23 cellular contexts compared by ENCODE assay signal in genomic region chr11:128929468-128929867, GRCh38. TPM values are rescaled to one million over a fixed set of nuclear protein-coding genes. Genes with fewer than 3 reads are reported as not detected.
DNase-seq lines count a peak whose midpoint lies in the region; ATAC-seq and TF ChIP-seq lines count a peak whose summit lies in the region.
"Had no signal": no experiment of that assay in that cellular context is flagged by ENCODE, and none has a peak within 500 bp of the region (broad histone marks: within the 10 kb centered on the region; RNA-seq: fewer than 3 reads in every experiment).

No MANE protein-coding gene starts in this region.

- no peak overlapping the region for H3K4me3 Mint-ChIP-seq in activated naive CD8-positive, alpha-beta T cell treated with anti-CD3 and anti-CD28 coated beads, Interleukin-2, amount 50 U/mL, for 24 hours
- H3K4me3 Mint-ChIP-seq in activated naive CD8-positive, alpha-beta T cell treated with anti-CD3 and anti-CD28 coated beads for 36 hours = no peak overlapping the region
- H3K4me3 Mint-ChIP-seq in WTC11 (peak overlapping the region; percentile 27; the same call in 1 of the 2 replicates), type B pancreatic cell (peak overlapping the region; percentile 61), mesothelial cell of epicardium (no peak overlapping the region)
- H3K4me3 Mint-ChIP-seq: activated naive CD4-positive, alpha-beta T cell treated with anti-CD3 and anti-CD28 coated beads, Interleukin-2, amount 50 U/mL, for 24 hours; CD8-positive, alpha-beta T cell had no signal

- H3K4me1 Mint-ChIP-seq in activated naive CD8-positive, alpha-beta T cell treated with anti-CD3 and anti-CD28 coated beads, Interleukin-2, amount 50 U/mL, for 24 hours = peaks cover 14% of the 10 kb centered on the region
- peaks cover 11% of the 10 kb centered on the region for H3K4me1 Mint-ChIP-seq in activated naive CD8-positive, alpha-beta T cell treated with anti-CD3 and anti-CD28 coated beads for 36 hours
- peaks cover 53% of the 10 kb centered on the region for H3K4me1 Mint-ChIP-seq in WTC11
- H3K4me1 Mint-ChIP-seq in type B pancreatic cell (ENCODE audit: unreplicated experiment) = peaks cover 37% of the 10 kb centered on the region
- H3K4me1 Mint-ChIP-seq in mesothelial cell of epicardium = peaks cover 32% of the 10 kb centered on the region

- H3K36me3 ChIP-seq in left lung = no peaks in the 10 kb centered on the region
- H3K36me3 ChIP-seq in smooth muscle cell (ENCODE audit: low read depth) = no peaks in the 10 kb centered on the region
- H3K36me3 ChIP-seq: brain microvascular endothelial cell, lower lobe of right lung had no signal

- no peak overlapping the region for H3K27ac ChIP-seq in left lung
- no peak overlapping the region for H3K27ac ChIP-seq in smooth muscle cell (ENCODE audit: low read depth)
- H3K27ac ChIP-seq: brain microvascular endothelial cell, lower lobe of right lung had no signal

- no peaks in the 10 kb centered on the region for H4K20me1 ChIP-seq in smooth muscle cell (ENCODE audit: low read depth)

- no peak overlapping the region for H3K9ac ChIP-seq in smooth muscle cell (ENCODE audit: low read depth)

- H3K27ac Mint-ChIP-seq in activated naive CD8-positive, alpha-beta T cell treated with anti-CD3 and anti-CD28 coated beads, Interleukin-2, amount 50 U/mL, for 24 hours = no peak overlapping the region
- H3K27ac Mint-ChIP-seq in activated naive CD8-positive, alpha-beta T cell treated with anti-CD3 and anti-CD28 coated beads for 36 hours = no peak overlapping the region
- no peak overlapping the region for H3K27ac Mint-ChIP-seq in WTC11
- H3K27ac Mint-ChIP-seq in type B pancreatic cell = no peak overlapping the region
- no peak overlapping the region for H3K27ac Mint-ChIP-seq in mesothelial cell of epicardium
- H3K27ac Mint-ChIP-seq: activated naive CD4-positive, alpha-beta T cell treated with anti-CD3 and anti-CD28 coated beads, Interleukin-2, amount 50 U/mL, for 24 hours; CD8-positive, alpha-beta T cell had no signal

- intact Hi-C loops in left lung (cut with DNase I) = no loop called here

- H3K79me2 ChIP-seq in smooth muscle cell (ENCODE audit: low read depth) = no peaks in the 10 kb centered on the region

- POLR2A ChIA-PET in WTC11 (lab: Charles Lee) = no interaction called here

- no peaks in the 10 kb centered on the region for H3F3A ChIP-seq in smooth muscle cell (ENCODE audit: low read depth)

- H3K9me3 ChIP-seq in left lung (no peaks in the 10 kb centered on the region), smooth muscle cell (replicated peaks; ENCODE audit: low read depth) (no peaks in the 10 kb centered on the region)
- H3K9me3 ChIP-seq: lower lobe of right lung had no signal

- TF ChIP-seq CTCF in WTC11 (IDR thresholded peaks at IDR 0.05) (no peak), left lung (IDR thresholded peaks at IDR 0.05) (no peak), type B pancreatic cell (conservative IDR thresholded peaks at IDR 0.05) (no peak), mesothelial cell of epicardium (IDR thresholded peaks at IDR 0.05; ENCODE audit: unreplicated experiment) (no peak), smooth muscle cell (IDR thresholded peaks at IDR 0.05; ENCODE audit: borderline replicate concordance, insufficient read depth, poor library complexity, severe bottlenecking) (no peak)

- peaks cover 0 to 11% of the 10 kb centered on the region in 2 donors for H3K27me3 ChIP-seq in left lung
- peaks cover 18% of the 10 kb centered on the region for H3K27me3 ChIP-seq in smooth muscle cell (ENCODE audit: low read depth)

- H3K9me3 Mint-ChIP-seq in activated naive CD8-positive, alpha-beta T cell treated with anti-CD3 and anti-CD28 coated beads, Interleukin-2, amount 50 U/mL, for 24 hours = no peaks in the 10 kb centered on the region
- no peaks in the 10 kb centered on the region for H3K9me3 Mint-ChIP-seq in activated naive CD8-positive, alpha-beta T cell treated with anti-CD3 and anti-CD28 coated beads for 36 hours
- H3K9me3 Mint-ChIP-seq in WTC11 (no peaks in the 10 kb centered on the region), type B pancreatic cell (peaks cover 5% of the 10 kb centered on the region), mesothelial cell of epicardium (peaks cover 4% of the 10 kb centered on the region)
- H3K9me3 Mint-ChIP-seq: activated naive CD4-positive, alpha-beta T cell treated with anti-CD3 and anti-CD28 coated beads, Interleukin-2, amount 50 U/mL, for 24 hours; CD8-positive, alpha-beta T cell had no signal

- DNase-seq in activated naive CD8-positive, alpha-beta T cell treated with anti-CD3 and anti-CD28 coated beads, Interleukin-2, amount 50 U/mL, for 24 hours = peak; percentile 15
- DNase-seq in activated naive CD8-positive, alpha-beta T cell treated with anti-CD3 and anti-CD28 coated beads for 36 hours = no peak
- DNase-seq in WTC11 (ENCODE audit: low spot score) (no peak), left lung (no peak), type B pancreatic cell (ENCODE audit: extremely low spot score, unreplicated experiment) (no peak), mesothelial cell of epicardium (ENCODE audit: low spot score in 2 of 2, unreplicated experiment in 2 of 2) (no peak), smooth muscle cell (lab: John Stamatoyannopoulos, UW; ENCODE audit: unreplicated experiment) (no peak), putamen (ENCODE audit: low spot score) (no peak)
- DNase-seq: activated CD8-positive, alpha-beta memory T cell treated with anti-CD3 and anti-CD28 coated beads, Interleukin-2, amount 50 U/mL, for 48 hours; CD8-positive, alpha-beta T cell; dermis blood vessel endothelial cell; DMS79 treated with DMSO at 0.1 percent for 48 hours; lower lobe of right lung; MV-4-11; naive B cell; NCI-H1930; NCI-H510A treated with DMSO at 0.1 percent for 48 hours; SIG-M5 had no signal

- WGBS in smooth muscle cell (ENCODE audit: low lambda C conversion rate) = 44% methylated on average over 5 of the region's 5 CpGs

- no peak overlapping the region for H2AFZ ChIP-seq in smooth muscle cell (ENCODE audit: low read depth)

- H3K4me2 ChIP-seq in smooth muscle cell = no peak overlapping the region

- H3K4me3 ChIP-seq in left lung (no peak overlapping the region), smooth muscle cell (no peak overlapping the region)
- H3K4me3 ChIP-seq: lower lobe of right lung had no signal

- peak; percentile 65 for ATAC-seq in activated naive CD8-positive, alpha-beta T cell treated with anti-CD3 and anti-CD28 coated beads, Interleukin-2, amount 50 U/mL, for 24 hours
- ATAC-seq in WTC11 (peak; percentile 56), left lung (peak; percentile 47)
- ATAC-seq: CD8-positive, alpha-beta T cell; esophagus mucosa; lower lobe of right lung had no signal

- no peaks in the 10 kb centered on the region for H3K36me3 Mint-ChIP-seq in activated naive CD8-positive, alpha-beta T cell treated with anti-CD3 and anti-CD28 coated beads, Interleukin-2, amount 50 U/mL, for 24 hours (ENCODE audit: low read depth)
- H3K36me3 Mint-ChIP-seq in activated naive CD8-positive, alpha-beta T cell treated with anti-CD3 and anti-CD28 coated beads for 36 hours = no peaks in the 10 kb centered on the region
- H3K36me3 Mint-ChIP-seq in WTC11 (no peaks in the 10 kb centered on the region), type B pancreatic cell (no peaks in the 10 kb centered on the region), mesothelial cell of epicardium (no peaks in the 10 kb centered on the region)
- H3K36me3 Mint-ChIP-seq: activated naive CD4-positive, alpha-beta T cell treated with anti-CD3 and anti-CD28 coated beads, Interleukin-2, amount 50 U/mL, for 24 hours; CD8-positive, alpha-beta T cell had no signal

- H3K4me1 ChIP-seq in left lung = no peaks in the 10 kb centered on the region
- peaks cover 7% of the 10 kb centered on the region for H3K4me1 ChIP-seq in smooth muscle cell (ENCODE audit: low read depth)
- H3K4me1 ChIP-seq: lower lobe of right lung had no signal

- peaks cover 4% of the 10 kb centered on the region for H3K27me3 Mint-ChIP-seq in activated naive CD8-positive, alpha-beta T cell treated with anti-CD3 and anti-CD28 coated beads, Interleukin-2, amount 50 U/mL, for 24 hours
- peaks cover 3% of the 10 kb centered on the region for H3K27me3 Mint-ChIP-seq in activated naive CD8-positive, alpha-beta T cell treated with anti-CD3 and anti-CD28 coated beads for 36 hours
- H3K27me3 Mint-ChIP-seq in WTC11 (ENCODE audit: low read depth) (peaks cover 94% of the 10 kb centered on the region), type B pancreatic cell (peaks cover 44% of the 10 kb centered on the region), mesothelial cell of epicardium (ENCODE audit: low read depth) (peaks cover 2% of the 10 kb centered on the region)
- H3K27me3 Mint-ChIP-seq: activated naive CD4-positive, alpha-beta T cell treated with anti-CD3 and anti-CD28 coated beads, Interleukin-2, amount 50 U/mL, for 24 hours had no signal

- CTCF ChIA-PET in WTC11 (lab: Charles Lee) = interaction anchor here (1.5 to 1.8 kb wide), 2 partner anchors 24 to 42 kb away, joined by 9 to 13 read pairs; no protein-coding TSS in a partner anchor

TF ChIP-seq in WTC11, 78 proteins besides CTCF, POLR2A, EP300 and RAD21:
- 0 out of 2 replicates have a peak, but pooled peaks have one; percentile 20 for TF ChIP-seq SP1 (CRISPR knock-in tag; conservative IDR thresholded peaks at IDR 0.05)
- no peak for TF ChIP-seq CDX4 (CRISPR knock-in tag; IDR thresholded peaks at IDR 0.05; ENCODE audit: borderline replicate concordance)
- no peak for TF ChIP-seq NR1H2 (CRISPR knock-in tag; IDR thresholded peaks at IDR 0.05)
- TF ChIP-seq FOXJ3 (CRISPR knock-in tag; IDR thresholded peaks at IDR 0.05; ENCODE audit: borderline replicate concordance) = no peak
- TF ChIP-seq ZNF263 (CRISPR knock-in tag; IDR thresholded peaks at IDR 0.05; ENCODE audit: low read depth) = no peak

RNA-seq across cellular contexts. Expression of gene TP53AIP1, which starts 13.2 kb away (rescaled TPM):
- not detected for total RNA-seq in activated naive CD8-positive, alpha-beta T cell treated with anti-CD3 and anti-CD28 coated beads for 36 hours
- total RNA-seq in WTC11 (2021) (0.07 TPM in 1 of 3 replicates, not detected in the others), left lung (under 1 TPM in 1 of 2 donors, not detected in 1; 0.39 TPM), type B pancreatic cell (ENCODE audit: low replicate concordance) (0.24 and 0.69 TPM in 2 replicates), mesothelial cell of epicardium (0.45 to 0.68 TPM (median 0.47 TPM) in 3 replicates), smooth muscle cell (0.81 and 1.0 TPM in 2 replicates)
- polyA plus RNA-seq in smooth muscle cell = 0.38 and 0.69 TPM in 2 replicates
- total RNA-seq: dermis blood vessel endothelial cell; lower lobe of right lung; T-helper 2 cell treated with Interferon-gamma antibody and Interleukin-4, amounts not matched to agents 100 ng/mL and 5 ng/mL, for 36 hours had no signal
- polyA plus RNA-seq: AG04450 had no signal

RNA-seq across cellular contexts. Expression of gene KCNJ5, which starts 38.3 kb away (rescaled TPM):
- total RNA-seq in activated naive CD8-positive, alpha-beta T cell treated with anti-CD3 and anti-CD28 coated beads for 36 hours = not detected
- total RNA-seq in WTC11 (2021) (0.09 to 0.23 TPM (median 0.22 TPM) in 3 replicates), left lung (1 to 10 TPM; 3.8 to 5.0 TPM), type B pancreatic cell (ENCODE audit: low replicate concordance) (0.90 and 1.6 TPM in 2 replicates), mesothelial cell of epicardium (0.09 to 0.23 TPM (median 0.11 TPM) in 3 replicates), smooth muscle cell (not detected in 2 replicates)
- 0.05 and 0.11 TPM in 2 replicates for polyA plus RNA-seq in smooth muscle cell
- total RNA-seq: CD8-positive, alpha-beta T cell; dermis blood vessel endothelial cell; T-helper 2 cell treated with Interferon-gamma antibody and Interleukin-4, amounts not matched to agents 100 ng/mL and 5 ng/mL, for 36 hours had no signal
- polyA plus RNA-seq: AG04450 had no signal

Comparison
In these comparisons a context has a peak if more than half of its experiments do, and no peak if none do; other contexts are left out.
1. H3K4me3 Mint-ChIP-seq: peak in WTC11 (single experiment) and type B pancreatic cell (single experiment); none in activated naive CD8-positive, alpha-beta T cell treated with anti-CD3 and anti-CD28 coated beads, Interleukin-2, amount 50 U/mL, for 24 hours (single experiment), activated naive CD8-positive, alpha-beta T cell treated with anti-CD3 and anti-CD28 coated beads for 36 hours (single experiment) and mesothelial cell of epicardium (single experiment).
2. Peak in every context shown above with its lines, with median percentiles within 50 percentile points of each other: ATAC-seq.